Comparison of ENCODE assay signal across 1 cellular context in genomic region chr10:131902691-131903090, GRCh38.
TF ChIP-seq lines count a peak whose summit lies in the region.

No MANE protein-coding gene starts in this region.

TF ChIP-seq in IMR-90, 13 proteins besides CTCF, POLR2A, EP300 and RAD21 (continued from another document):
- TF ChIP-seq ELK1 (IDR thresholded peaks at IDR 0.05; ENCODE audit: borderline replicate concordance, low read depth, low read length) (no peak), CEBPB (IDR thresholded peaks at IDR 0.05; ENCODE audit: low read depth, low read length) (no peak), MAZ (IDR thresholded peaks at IDR 0.05; ENCODE audit: borderline replicate concordance, low read depth, low read length) (no peak), FOS (IDR thresholded peaks at IDR 0.05; ENCODE audit: low read depth, low read length) (no peak), RFX5 (IDR thresholded peaks at IDR 0.05; ENCODE audit: low read depth, low read length) (no peak), RCOR1 (IDR thresholded peaks at IDR 0.05; ENCODE audit: insufficient replicate concordance, low read length) (no peak), MXI1 (IDR thresholded peaks at IDR 0.05; ENCODE audit: borderline replicate concordance, low read depth, low read length) (no peak)
TF ChIP-seq in IMR-90: peak in this region for 0.
